In the genomic region with DNA sequence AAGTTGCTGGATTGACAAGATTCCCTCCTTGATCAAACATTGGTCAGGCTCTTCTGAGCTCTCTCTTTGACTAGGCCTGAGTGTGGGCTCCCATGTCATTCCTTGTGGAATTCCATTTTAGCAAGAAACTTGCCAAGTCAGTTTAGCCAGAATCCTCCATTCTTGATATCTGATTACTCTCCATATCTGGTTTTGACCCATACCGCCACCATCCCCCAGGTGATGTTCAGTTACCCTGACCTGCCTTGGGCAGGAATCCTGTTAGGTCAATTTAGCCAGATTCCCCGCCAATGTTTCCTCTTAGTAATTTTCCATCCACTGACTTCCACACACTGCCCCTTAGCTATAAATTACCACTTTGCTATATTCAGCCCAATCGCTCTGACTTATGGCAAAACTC, we compare ENCODE assay signal across 1 cellular context.
TF ChIP-seq lines count a peak whose summit lies in the region.

No MANE protein-coding gene starts in this region.

TF ChIP-seq in GM23338, 12 proteins besides CTCF, POLR2A, EP300 and RAD21 (continued from another document):
- TF ChIP-seq, protein P1, sequence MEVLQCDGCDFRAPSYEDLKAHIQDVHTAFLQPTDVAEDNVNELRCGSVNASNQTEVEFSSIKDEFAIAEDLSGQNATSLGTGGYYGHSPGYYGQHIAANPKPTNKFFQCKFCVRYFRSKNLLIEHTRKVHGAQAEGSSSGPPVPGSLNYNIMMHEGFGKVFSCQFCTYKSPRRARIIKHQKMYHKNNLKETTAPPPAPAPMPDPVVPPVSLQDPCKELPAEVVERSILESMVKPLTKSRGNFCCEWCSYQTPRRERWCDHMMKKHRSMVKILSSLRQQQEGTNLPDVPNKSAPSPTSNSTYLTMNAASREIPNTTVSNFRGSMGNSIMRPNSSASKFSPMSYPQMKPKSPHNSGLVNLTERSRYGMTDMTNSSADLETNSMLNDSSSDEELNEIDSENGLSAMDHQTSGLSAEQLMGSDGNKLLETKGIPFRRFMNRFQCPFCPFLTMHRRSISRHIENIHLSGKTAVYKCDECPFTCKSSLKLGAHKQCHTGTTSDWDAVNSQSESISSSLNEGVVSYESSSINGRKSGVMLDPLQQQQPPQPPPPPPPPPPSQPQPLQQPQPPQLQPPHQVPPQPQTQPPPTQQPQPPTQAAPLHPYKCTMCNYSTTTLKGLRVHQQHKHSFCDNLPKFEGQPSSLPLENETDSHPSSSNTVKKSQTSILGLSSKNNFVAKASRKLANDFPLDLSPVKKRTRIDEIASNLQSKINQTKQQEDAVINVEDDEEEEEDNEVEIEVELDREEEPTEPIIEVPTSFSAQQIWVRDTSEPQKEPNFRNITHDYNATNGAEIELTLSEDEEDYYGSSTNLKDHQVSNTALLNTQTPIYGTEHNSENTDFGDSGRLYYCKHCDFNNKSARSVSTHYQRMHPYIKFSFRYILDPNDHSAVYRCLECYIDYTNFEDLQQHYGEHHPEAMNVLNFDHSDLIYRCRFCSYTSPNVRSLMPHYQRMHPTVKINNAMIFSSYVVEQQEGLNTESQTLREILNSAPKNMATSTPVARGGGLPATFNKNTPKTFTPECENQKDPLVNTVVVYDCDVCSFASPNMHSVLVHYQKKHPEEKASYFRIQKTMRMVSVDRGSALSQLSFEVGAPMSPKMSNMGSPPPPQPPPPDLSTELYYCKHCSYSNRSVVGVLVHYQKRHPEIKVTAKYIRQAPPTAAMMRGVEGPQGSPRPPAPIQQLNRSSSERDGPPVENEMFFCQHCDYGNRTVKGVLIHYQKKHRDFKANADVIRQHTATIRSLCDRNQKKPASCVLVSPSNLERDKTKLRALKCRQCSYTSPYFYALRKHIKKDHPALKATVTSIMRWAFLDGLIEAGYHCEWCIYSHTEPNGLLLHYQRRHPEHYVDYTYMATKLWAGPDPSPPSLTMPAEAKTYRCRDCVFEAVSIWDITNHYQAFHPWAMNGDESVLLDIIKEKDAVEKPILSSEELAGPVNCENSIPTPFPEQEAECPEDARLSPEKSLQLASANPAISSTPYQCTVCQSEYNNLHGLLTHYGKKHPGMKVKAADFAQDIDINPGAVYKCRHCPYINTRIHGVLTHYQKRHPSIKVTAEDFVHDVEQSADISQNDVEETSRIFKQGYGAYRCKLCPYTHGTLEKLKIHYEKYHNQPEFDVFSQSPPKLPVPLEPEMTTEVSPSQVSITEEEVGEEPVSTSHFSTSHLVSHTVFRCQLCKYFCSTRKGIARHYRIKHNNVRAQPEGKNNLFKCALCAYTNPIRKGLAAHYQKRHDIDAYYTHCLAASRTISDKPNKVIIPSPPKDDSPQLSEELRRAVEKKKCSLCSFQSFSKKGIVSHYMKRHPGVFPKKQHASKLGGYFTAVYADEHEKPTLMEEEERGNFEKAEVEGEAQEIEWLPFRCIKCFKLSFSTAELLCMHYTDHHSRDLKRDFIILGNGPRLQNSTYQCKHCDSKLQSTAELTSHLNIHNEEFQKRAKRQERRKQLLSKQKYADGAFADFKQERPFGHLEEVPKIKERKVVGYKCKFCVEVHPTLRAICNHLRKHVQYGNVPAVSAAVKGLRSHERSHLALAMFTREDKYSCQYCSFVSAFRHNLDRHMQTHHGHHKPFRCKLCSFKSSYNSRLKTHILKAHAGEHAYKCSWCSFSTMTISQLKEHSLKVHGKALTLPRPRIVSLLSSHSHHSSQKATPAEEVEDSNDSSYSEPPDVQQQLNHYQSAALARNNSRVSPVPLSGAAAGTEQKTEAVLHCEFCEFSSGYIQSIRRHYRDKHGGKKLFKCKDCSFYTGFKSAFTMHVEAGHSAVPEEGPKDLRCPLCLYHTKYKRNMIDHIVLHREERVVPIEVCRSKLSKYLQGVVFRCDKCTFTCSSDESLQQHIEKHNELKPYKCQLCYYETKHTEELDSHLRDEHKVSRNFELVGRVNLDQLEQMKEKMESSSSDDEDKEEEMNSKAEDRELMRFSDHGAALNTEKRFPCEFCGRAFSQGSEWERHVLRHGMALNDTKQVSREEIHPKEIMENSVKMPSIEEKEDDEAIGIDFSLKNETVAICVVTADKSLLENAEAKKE (CRISPR knock-in tag; IDR thresholded peaks at IDR 0.05), result no peak
- TF ChIP-seq, protein P2, sequence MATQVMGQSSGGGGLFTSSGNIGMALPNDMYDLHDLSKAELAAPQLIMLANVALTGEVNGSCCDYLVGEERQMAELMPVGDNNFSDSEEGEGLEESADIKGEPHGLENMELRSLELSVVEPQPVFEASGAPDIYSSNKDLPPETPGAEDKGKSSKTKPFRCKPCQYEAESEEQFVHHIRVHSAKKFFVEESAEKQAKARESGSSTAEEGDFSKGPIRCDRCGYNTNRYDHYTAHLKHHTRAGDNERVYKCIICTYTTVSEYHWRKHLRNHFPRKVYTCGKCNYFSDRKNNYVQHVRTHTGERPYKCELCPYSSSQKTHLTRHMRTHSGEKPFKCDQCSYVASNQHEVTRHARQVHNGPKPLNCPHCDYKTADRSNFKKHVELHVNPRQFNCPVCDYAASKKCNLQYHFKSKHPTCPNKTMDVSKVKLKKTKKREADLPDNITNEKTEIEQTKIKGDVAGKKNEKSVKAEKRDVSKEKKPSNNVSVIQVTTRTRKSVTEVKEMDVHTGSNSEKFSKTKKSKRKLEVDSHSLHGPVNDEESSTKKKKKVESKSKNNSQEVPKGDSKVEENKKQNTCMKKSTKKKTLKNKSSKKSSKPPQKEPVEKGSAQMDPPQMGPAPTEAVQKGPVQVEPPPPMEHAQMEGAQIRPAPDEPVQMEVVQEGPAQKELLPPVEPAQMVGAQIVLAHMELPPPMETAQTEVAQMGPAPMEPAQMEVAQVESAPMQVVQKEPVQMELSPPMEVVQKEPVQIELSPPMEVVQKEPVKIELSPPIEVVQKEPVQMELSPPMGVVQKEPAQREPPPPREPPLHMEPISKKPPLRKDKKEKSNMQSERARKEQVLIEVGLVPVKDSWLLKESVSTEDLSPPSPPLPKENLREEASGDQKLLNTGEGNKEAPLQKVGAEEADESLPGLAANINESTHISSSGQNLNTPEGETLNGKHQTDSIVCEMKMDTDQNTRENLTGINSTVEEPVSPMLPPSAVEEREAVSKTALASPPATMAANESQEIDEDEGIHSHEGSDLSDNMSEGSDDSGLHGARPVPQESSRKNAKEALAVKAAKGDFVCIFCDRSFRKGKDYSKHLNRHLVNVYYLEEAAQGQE (IDR thresholded peaks at IDR 0.05; ENCODE audit: unreplicated experiment), result no peak
